7 cellular contexts compared by ENCODE assay signal in genomic region chr20:32207211-32207625, GRCh38. TPM values are rescaled to one million over a fixed set of nuclear protein-coding genes. Genes with fewer than 3 reads are reported as not detected.
DNase-seq lines count a peak whose midpoint lies in the region; ATAC-seq and TF ChIP-seq lines count a peak whose summit lies in the region.

No MANE protein-coding gene starts in this region.

- ATAC-seq in GM18907 (IDR thresholded peaks at IDR 0.05; ENCODE audit: unreplicated experiment) (peak; percentile 35), HG02840 (IDR thresholded peaks at IDR 0.05; ENCODE audit: low FRiP score, unreplicated experiment) (peak; percentile 22)

- H3K27ac ChIP-seq in WERI-Rb-1 (peak overlapping the region; percentile 94), left ventricle myocardium inferior (replicated peaks) (peak overlapping the region; percentile 97), skin epidermis (peak overlapping the region; percentile 83 to 99 (median 96))

- H3K4me1 ChIP-seq in left ventricle myocardium inferior = peaks cover 72% of the 10 kb centered on the region

- H3K36me3 ChIP-seq in WERI-Rb-1 = peaks cover 45% of the 10 kb centered on the region
- peaks cover 20% of the 10 kb centered on the region for H3K36me3 ChIP-seq in left ventricle myocardium inferior

- DNase-seq in WERI-Rb-1 (no peak), left ventricle myocardium inferior (no peak), NCI-H2029 (lab: John Stamatoyannopoulos, UW) (no peak), amniotic stem cell (lab: John Stamatoyannopoulos, UW) (no peak)

- TF ChIP-seq CTCF in WERI-Rb-1 (IDR thresholded peaks at IDR 0.05; ENCODE audit: low read depth, low read length) (no peak), left ventricle myocardium inferior (IDR thresholded peaks at IDR 0.05; ENCODE audit: borderline replicate concordance) (no peak)

- H3K27me3 ChIP-seq in WERI-Rb-1 (ENCODE audit: insufficient read depth, low read depth, severe bottlenecking) (no peaks in the 10 kb centered on the region), left ventricle myocardium inferior (ENCODE audit: low read depth) (no peaks in the 10 kb centered on the region)

- H3K9me3 ChIP-seq in WERI-Rb-1 (ENCODE audit: severe bottlenecking) = no peaks in the 10 kb centered on the region
- H3K9me3 ChIP-seq in left ventricle myocardium inferior (replicated peaks) = no peaks in the 10 kb centered on the region

- intact Hi-C loops in left ventricle myocardium inferior (cut with micrococcal nuclease) = no loop called here

- H3K4me3 ChIP-seq in WERI-Rb-1 (ENCODE audit: low read depth, low read length) = peak overlapping the region; percentile 95
- peak overlapping the region; percentile 100 for H3K4me3 ChIP-seq in left ventricle myocardium inferior
- peak overlapping the region; percentile 73 to 100 (median 95) for H3K4me3 ChIP-seq in skin epidermis

RNA-seq across cellular contexts. Expression of gene PLAGL2, which starts 0.3 kb away (rescaled TPM):
- total RNA-seq in left ventricle myocardium inferior = 7.3 TPM

RNA-seq across cellular contexts. Expression of gene POFUT1, which starts 0.5 kb away (rescaled TPM):
- total RNA-seq in left ventricle myocardium inferior = 28.9 TPM
